In the genomic region with DNA sequence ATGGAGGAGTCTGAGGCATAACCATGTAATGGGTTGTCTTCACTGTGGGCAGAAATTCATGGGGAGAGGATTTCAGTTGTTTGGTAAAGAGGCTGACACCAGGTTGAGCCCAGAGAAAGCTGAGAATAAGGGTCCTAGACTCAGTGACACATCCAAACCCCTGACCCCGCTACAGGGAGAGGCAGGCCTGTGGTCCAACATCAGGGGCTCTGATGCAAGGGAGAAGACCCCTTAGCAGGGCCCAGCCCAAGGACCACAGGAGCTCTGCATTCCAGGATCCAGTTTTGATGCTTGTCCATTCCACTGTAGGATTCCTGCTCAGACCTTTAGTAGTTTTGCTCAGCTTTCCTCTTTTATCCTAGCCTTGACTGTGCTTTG, we compare ENCODE assay signal across 13 cellular contexts. TPM values are rescaled to one million over a fixed set of nuclear protein-coding genes. Genes with fewer than 3 reads are reported as not detected.
A peak's percentile ranks its signal among the peaks of the same experiment; 100 is the strongest.
DNase-seq lines count a peak whose midpoint lies in the region; ATAC-seq and TF ChIP-seq lines count a peak whose summit lies in the region.
"Had no signal": no experiment of that assay in that cellular context is flagged by ENCODE, and none has a peak within 500 bp of the region (broad histone marks: within the 10 kb centered on the region; RNA-seq: fewer than 3 reads in every experiment).

No MANE protein-coding gene starts in this region.

- H3K36me3 ChIP-seq in DND-41 (ENCODE audit: insufficient read depth, low read length) (peaks cover 11% of the 10 kb centered on the region), neural progenitor cell (no peaks in the 10 kb centered on the region), Caco-2 (ENCODE audit: control insufficient read depth, insufficient read depth, low read length) (no peaks in the 10 kb centered on the region), gastroesophageal sphincter (peaks cover 0 to 78% of the 10 kb centered on the region in 2 donors)

- TF ChIP-seq POLR2A in gastroesophageal sphincter (IDR thresholded peaks at IDR 0.05): no peak

- H3K27ac ChIP-seq in DND-41 (ENCODE audit: low read length) (peak overlapping the region; percentile 66), neural progenitor cell (no peak overlapping the region), gastroesophageal sphincter (no peak overlapping the region)
- H3K27ac ChIP-seq: esophagus muscularis mucosa, sigmoid colon had no signal

- H4K20me1 ChIP-seq in DND-41 (ENCODE audit: insufficient read depth, low read length) (peaks cover 6% of the 10 kb centered on the region; the same call in 1 of the 2 replicates), neural progenitor cell (ENCODE audit: low read depth) (no peaks in the 10 kb centered on the region)

- H3K4me3 ChIP-seq in DND-41 (ENCODE audit: low read depth in 1 of 2, low read length in 2 of 2) (no peak overlapping the region), neural progenitor cell (no peak overlapping the region), Caco-2 (ENCODE audit: low read depth, low read length) (no peak overlapping the region), gastroesophageal sphincter (no peak overlapping the region)
- H3K4me3 ChIP-seq: esophagus muscularis mucosa, left lung, sigmoid colon had no signal

- ATAC-seq in DND-41 (ENCODE audit: insufficient read depth, low read depth): no peak
- peak; percentile 2 for ATAC-seq in HG03097 (IDR thresholded peaks at IDR 0.05; ENCODE audit: low FRiP score, unreplicated experiment)
- no peak for ATAC-seq in HG02938 (IDR thresholded peaks at IDR 0.05; ENCODE audit: unreplicated experiment)
- ATAC-seq in gastroesophageal sphincter: no peak
- ATAC-seq: left lung had no signal

- H3K9ac ChIP-seq in DND-41 (ENCODE audit: low read depth, low read length) (no peak overlapping the region), neural progenitor cell (no peak overlapping the region)

- no TSS peak for BruUV-seq in Caco-2 (replicated peaks; lab: Mats Ljungman, UMichigan)

- H3F3A ChIP-seq in neural progenitor cell (ENCODE audit: low read depth): no peaks in the 10 kb centered on the region

- no peaks in the 10 kb centered on the region for H3K27me3 Mint-ChIP-seq in activated T-helper 2 cell treated with anti-CD3 and anti-CD28 coated beads, Interferon-gamma antibody, Interleukin-2, Interleukin-4, amounts not matched to agents 10 μg/mL and 5 μg/mL and 100 μg/mL, durations not matched to agents 14 hours and 24 hours and 36 hours (ENCODE audit: low read depth)
- peaks cover 2% of the 10 kb centered on the region for H3K27me3 Mint-ChIP-seq in neural progenitor cell (ENCODE audit: insufficient read depth, low read depth)
- H3K27me3 Mint-ChIP-seq in Caco-2 (ENCODE audit: insufficient read depth, unreplicated experiment): no peaks in the 10 kb centered on the region

- H3K36me3 Mint-ChIP-seq in activated T-helper 2 cell treated with anti-CD3 and anti-CD28 coated beads, Interferon-gamma antibody, Interleukin-2, Interleukin-4, amounts not matched to agents 10 μg/mL and 5 μg/mL and 100 μg/mL, durations not matched to agents 14 hours and 24 hours and 36 hours (ENCODE audit: low read depth): peaks cover 56% of the 10 kb centered on the region
- H3K36me3 Mint-ChIP-seq in neural progenitor cell (peaks cover 18% of the 10 kb centered on the region), Caco-2 (ENCODE audit: insufficient read depth, unreplicated experiment) (no peaks in the 10 kb centered on the region)

- intact Hi-C loops in activated T-helper 2 cell treated with anti-CD3 and anti-CD28 coated beads, Interferon-gamma antibody, Interleukin-2, Interleukin-4, amounts not matched to agents 10 μg/mL and 5 μg/mL and 100 μg/mL, durations not matched to agents 14 hours and 24 hours and 36 hours (cut with micrococcal nuclease): loop anchor here (2.0 to 5.0 kb wide), 6 partner anchors 22 to 188 kb away; a partner anchor contains a TSS
- intact Hi-C loops in Caco-2 (cut with micrococcal nuclease; ENCODE audit: unreplicated experiment): no loop called here

- DNase-seq in DND-41: no peak
- no peak for DNase-seq in activated T-helper 2 cell treated with anti-CD3 and anti-CD28 coated beads, Interferon-gamma antibody, Interleukin-2, Interleukin-4, amounts not matched to agents 10 μg/mL and 5 μg/mL and 100 μg/mL, durations not matched to agents 14 hours and 24 hours and 36 hours (ENCODE audit: low spot score)
- DNase-seq in neural progenitor cell (ENCODE audit: low spot score): no peak
- DNase-seq in Caco-2: no peak
- DNase-seq: left lung, NCI-H1417, NCI-H446 treated with DMSO at 0.1 percent for 48 hours, nephron progenitor cell, sigmoid colon had no signal

- H2AFZ ChIP-seq in DND-41 (ENCODE audit: low read depth, low read length) (no peak overlapping the region), neural progenitor cell (replicated peaks) (no peak overlapping the region)

- WGBS in gastroesophageal sphincter (ENCODE audit: low coverage in 1 of 2), 2 donors: no CpG with 5 or more reads among the region's 1 CpG

- peaks cover 58% of the 10 kb centered on the region for H3K4me1 ChIP-seq in DND-41 (ENCODE audit: insufficient read depth, low read length)
- H3K4me1 ChIP-seq in neural progenitor cell: no peaks in the 10 kb centered on the region
- no peaks in the 10 kb centered on the region for H3K4me1 ChIP-seq in Caco-2
- no peaks in the 10 kb centered on the region for H3K4me1 ChIP-seq in gastroesophageal sphincter
- H3K4me1 ChIP-seq: sigmoid colon had no signal

- TF ChIP-seq CTCF in DND-41 (IDR thresholded peaks at IDR 0.05; ENCODE audit: borderline replicate concordance, extremely low read depth, low read length, poor library complexity, severe bottlenecking) (no peak), neural progenitor cell (IDR thresholded peaks at IDR 0.05) (no peak), Caco-2 (IDR thresholded peaks at IDR 0.05; ENCODE audit: insufficient read depth in 1 of 2, low read depth in 1 of 2, low read length in 1 of 2, severe bottlenecking in 1 of 2, unreplicated experiment in 1 of 2) (no peak), gastroesophageal sphincter (IDR thresholded peaks at IDR 0.05) (no peak)

- CTCF ChIA-PET in Caco-2 (lab: Charles Lee): no interaction called here

- H3K27ac Mint-ChIP-seq in activated T-helper 2 cell treated with anti-CD3 and anti-CD28 coated beads, Interferon-gamma antibody, Interleukin-2, Interleukin-4, amounts not matched to agents 10 μg/mL and 5 μg/mL and 100 μg/mL, durations not matched to agents 14 hours and 24 hours and 36 hours: peak overlapping the region; percentile 100
- H3K27ac Mint-ChIP-seq in neural progenitor cell (peak overlapping the region; percentile 54), Caco-2 (ENCODE audit: unreplicated experiment) (no peak overlapping the region)
- H3K27ac Mint-ChIP-seq: nephron progenitor cell had no signal

- peaks cover 76% of the 10 kb centered on the region for H3K4me1 Mint-ChIP-seq in activated T-helper 2 cell treated with anti-CD3 and anti-CD28 coated beads, Interferon-gamma antibody, Interleukin-2, Interleukin-4, amounts not matched to agents 10 μg/mL and 5 μg/mL and 100 μg/mL, durations not matched to agents 14 hours and 24 hours and 36 hours (ENCODE audit: low read depth)
- H3K4me1 Mint-ChIP-seq in neural progenitor cell: peaks cover 4% of the 10 kb centered on the region
- no peaks in the 10 kb centered on the region for H3K4me1 Mint-ChIP-seq in Caco-2 (ENCODE audit: low read depth, unreplicated experiment)

- H3K79me2 ChIP-seq in DND-41 (ENCODE audit: insufficient read depth, low read length) (no peaks in the 10 kb centered on the region), neural progenitor cell (ENCODE audit: low read depth) (no peaks in the 10 kb centered on the region)

- H3K27me3 ChIP-seq in DND-41 (ENCODE audit: insufficient read depth, low read length, poor library complexity) (no peaks in the 10 kb centered on the region), neural progenitor cell (no peaks in the 10 kb centered on the region), Caco-2 (replicated peaks; ENCODE audit: control insufficient read depth, insufficient read depth, low read length) (no peaks in the 10 kb centered on the region), gastroesophageal sphincter (no peaks in the 10 kb centered on the region)
- H3K27me3 ChIP-seq: esophagus muscularis mucosa, left lung, sigmoid colon had no signal

- H3K9me3 ChIP-seq in DND-41 (ENCODE audit: insufficient read depth, low read length, severe bottlenecking): no peaks in the 10 kb centered on the region
- H3K9me3 ChIP-seq in neural progenitor cell (ENCODE audit: low read depth): no peaks in the 10 kb centered on the region
- H3K9me3 ChIP-seq in Caco-2: 0 out of 2 replicates have a peak, but pooled peaks cover 6% of the 10 kb centered on the region
- peaks cover 0 to 15% (median 0%) of the 10 kb centered on the region in 3 donors for H3K9me3 ChIP-seq in gastroesophageal sphincter
- H3K9me3 ChIP-seq: left lung, sigmoid colon had no signal

- H3K4me3 Mint-ChIP-seq in activated T-helper 2 cell treated with anti-CD3 and anti-CD28 coated beads, Interferon-gamma antibody, Interleukin-2, Interleukin-4, amounts not matched to agents 10 μg/mL and 5 μg/mL and 100 μg/mL, durations not matched to agents 14 hours and 24 hours and 36 hours (ENCODE audit: low read depth): peak overlapping the region; percentile 75
- H3K4me3 Mint-ChIP-seq in neural progenitor cell (no peak overlapping the region), Caco-2 (ENCODE audit: unreplicated experiment) (no peak overlapping the region)
- H3K4me3 Mint-ChIP-seq: nephron progenitor cell had no signal

- H3K4me2 ChIP-seq in DND-41 (ENCODE audit: insufficient read depth, low read length): peak overlapping the region; percentile 47
- H3K4me2 ChIP-seq in neural progenitor cell: no peak overlapping the region

- peaks cover 9% of the 10 kb centered on the region for H3K9me3 Mint-ChIP-seq in activated T-helper 2 cell treated with anti-CD3 and anti-CD28 coated beads, Interferon-gamma antibody, Interleukin-2, Interleukin-4, amounts not matched to agents 10 μg/mL and 5 μg/mL and 100 μg/mL, durations not matched to agents 14 hours and 24 hours and 36 hours
- H3K9me3 Mint-ChIP-seq in neural progenitor cell (peaks cover 7% of the 10 kb centered on the region), Caco-2 (ENCODE audit: unreplicated experiment) (no peaks in the 10 kb centered on the region)

- no peak for TF ChIP-seq EP300 in gastroesophageal sphincter (IDR thresholded peaks at IDR 0.05)

- POLR2A ChIA-PET in Caco-2 (lab: Charles Lee): no interaction called here

RNA-seq across cellular contexts. Expression of a gene that starts 15.5 kb away (rescaled TPM):
- 5.7 and 6.0 TPM in 2 replicates for total RNA-seq in activated T-helper 2 cell treated with anti-CD3 and anti-CD28 coated beads, Interferon-gamma antibody, Interleukin-2, Interleukin-4, amounts not matched to agents 10 μg/mL and 5 μg/mL and 100 μg/mL, durations not matched to agents 14 hours and 24 hours and 36 hours
- total RNA-seq in neural progenitor cell (ENCODE audit: low replicate concordance): 0.84 TPM in 1 of 2 replicates, not detected in the other
- 0.14 TPM in 2 replicates for total RNA-seq in Caco-2 (2022)
- total RNA-seq in gastroesophageal sphincter: 10 to 100 TPM in 1 of 4 donors, 1 to 10 TPM in 3; 1.8 to 10.3 (median 3.0) TPM
